In genomic region chr4:1797298-1797860, GRCh38 we compare ENCODE assay signal across 30 cellular contexts. TPM values are rescaled to one million over a fixed set of nuclear protein-coding genes. Genes with fewer than 3 reads are reported as not detected.
DNase-seq lines count a peak whose midpoint lies in the region; ATAC-seq, FAIRE-seq and TF ChIP-seq lines count a peak whose summit lies in the region.
"Had no signal": no experiment of that assay in that cellular context is flagged by ENCODE, and none has a peak within 500 bp of the region (broad histone marks: within the 10 kb centered on the region; RNA-seq: fewer than 3 reads in every experiment).

No MANE protein-coding gene starts in this region.

- H3F3A ChIP-seq in MM.1S (ENCODE audit: insufficient read depth, low read length): no peaks in the 10 kb centered on the region

- no peaks in the 10 kb centered on the region for H3K9me3 ChIP-seq in K562 (replicated peaks; ENCODE audit: control insufficient read depth, insufficient read depth, low read depth, low read length)
- no peaks in the 10 kb centered on the region for H3K9me3 ChIP-seq in kidney (ENCODE audit: control insufficient read depth in 1 of 2, low read length in 2 of 2)
- no peaks in the 10 kb centered on the region for H3K9me3 ChIP-seq in MM.1S (replicated peaks; ENCODE audit: insufficient read depth, low read length)
- H3K9me3 ChIP-seq: BE2C had no signal

- peak overlapping the region; percentile 92 for H3K27ac ChIP-seq in 22Rv1
- H3K27ac ChIP-seq in K562 (ENCODE audit: extremely low read depth, low read depth, low read length): no peak overlapping the region
- H3K27ac ChIP-seq in kidney (ENCODE audit: low read depth in 2 of 2, low read length in 2 of 2): peak overlapping the region; percentile 25 to 53
- no peak overlapping the region for H3K27ac ChIP-seq in MM.1S (ENCODE audit: low read length)

- in situ Hi-C loops in K562 (cut with MboI): no loop called here

- CTCF ChIA-PET in K562 (lab: Yijun Ruan, JAX; ENCODE audit: low intra/inter-chr PET ratio): no interaction called here

- FAIRE-seq in K562 (lab: Jason Lieb, UNC): no peak
- FAIRE-seq in kidney (lab: Jason Lieb, UNC): no peak
- FAIRE-seq: GM12891, GM19239, H54, HTR-8/SVneo had no signal

- intact Hi-C loops in K562 (cut with micrococcal nuclease): no loop called here
- intact Hi-C loops in kidney (cut with DNase I): no loop called here

- H3K4me1 ChIP-seq in K562 (replicated peaks in 1 of 2; ENCODE audit: control insufficient read depth in 2 of 2, insufficient read depth in 2 of 2, low read length in 2 of 2): peaks cover 3 to 84% of the 10 kb centered on the region in 2 experiments; a peak in 3 of 5 replicates
- peaks cover 0 to 18% of the 10 kb centered on the region in 2 donors for H3K4me1 ChIP-seq in kidney (ENCODE audit: control insufficient read depth in 1 of 2, insufficient read depth in 1 of 2, low read depth in 1 of 2, low read length in 2 of 2)
- H3K4me1 ChIP-seq in MM.1S (ENCODE audit: low read length): no peaks in the 10 kb centered on the region
- H3K4me1 ChIP-seq: BE2C had no signal

- no peaks in the 10 kb centered on the region for H3K27me3 ChIP-seq in K562 (ENCODE audit: control insufficient read depth in 2 of 2, insufficient read depth in 2 of 2, low read length in 2 of 2)
- H3K27me3 ChIP-seq in MM.1S (replicated peaks; ENCODE audit: insufficient read depth, low read length): peaks cover 71% of the 10 kb centered on the region

- 83% methylated on average over 13 of the region's 16 CpGs for WGBS in K562 (ENCODE audit: insufficient coverage, low coverage, missing lambda C conversion rate)

- peaks cover 48% of the 10 kb centered on the region for H3K79me2 ChIP-seq in K562 (ENCODE audit: control insufficient read depth, insufficient read depth, low read length)
- no peaks in the 10 kb centered on the region for H3K79me2 ChIP-seq in MM.1S (ENCODE audit: low read length)

- DNase-seq in K562 (ENCODE audit: extremely low read depth in 1 of 4, low spot score in 3 of 4) (no peak), kidney (no peak), medulla oblongata (ENCODE audit: extremely low spot score) (peak; percentile 33), kidney glomerular epithelial cell (lab: John Stamatoyannopoulos, UW) (no peak), MM.1S (no peak)
- DNase-seq in stimulated activated naive CD4-positive, alpha-beta T cell treated with Interleukin-2 at 50 U/mL for 16 hours (lab: John Stamatoyannopoulos, UW): no peak
- DNase-seq: 8988T; ACHN; BE2C; CD8-positive, alpha-beta memory T cell; DMS 273 treated with DMSO at 0.1 percent for 48 hours; DMS79; GF-D8; KG1; NCI-H1048; NCI-H1417; NCI-H1694; NCI-H2029 treated with DMSO at 0.1 percent for 48 hours; NCI-H446 treated with DMSO at 0.1 percent for 48 hours; NCI-H526; NCI-H82; SHP77 treated with DMSO at 0.1 percent for 48 hours had no signal

- ATAC-seq in K562: no peak
- no peak for ATAC-seq in HG02970 (IDR thresholded peaks at IDR 0.05; ENCODE audit: low FRiP score, unreplicated experiment)
- ATAC-seq: Panc1 had no signal

- TF ChIP-seq RAD21 in K562 (CRISPR knock-in tag; conservative IDR thresholded peaks at IDR 0.05 in 1 of 2, IDR thresholded peaks at IDR 0.05 in 1 of 2): no peak

- POLR2A ChIA-PET in K562 (lab: Yijun Ruan, JAX): interaction anchor here (0.6 to 1.4 kb wide), 2 partner anchors 8 to 49 kb away, joined by 3 to 4 read pairs; no protein-coding TSS in a partner anchor

- no TSS peak for BruUV-seq in K562 (replicated peaks; lab: Mats Ljungman, UMichigan)

- peaks cover 49% of the 10 kb centered on the region; the same call in 2 of the 3 replicates for H3K36me3 ChIP-seq in K562 (ENCODE audit: control insufficient read depth, insufficient read depth, low read length)
- H3K36me3 ChIP-seq in kidney (ENCODE audit: control insufficient read depth in 1 of 2, insufficient read depth in 2 of 2, low read length in 2 of 2): peaks cover 0 to 2% of the 10 kb centered on the region in 2 donors
- no peaks in the 10 kb centered on the region for H3K36me3 ChIP-seq in MM.1S (replicated peaks; ENCODE audit: insufficient read depth, low read length)
- H3K36me3 ChIP-seq: BE2C had no signal

- H4K20me1 ChIP-seq in K562 (replicated peaks; ENCODE audit: control insufficient read depth, insufficient read depth, low read length) (peaks cover 20% of the 10 kb centered on the region), MM.1S (ENCODE audit: insufficient read depth, low read length) (no peaks in the 10 kb centered on the region)

- peaks cover 7% of the 10 kb centered on the region for H3K9me1 ChIP-seq in K562 (ENCODE audit: control insufficient read depth, insufficient read depth, low read length)

- TF ChIP-seq POLR2A in K562 (conservative IDR thresholded peaks at IDR 0.05): no peak

- no peak for TF ChIP-seq CTCF in 22Rv1 (IDR thresholded peaks at IDR 0.05)
- TF ChIP-seq CTCF in K562 (IDR thresholded peaks at IDR 0.05 in 2 of 3, conservative IDR thresholded peaks at IDR 0.05 in 1 of 3; ENCODE audit: insufficient read depth in 2 of 3, low read depth in 1 of 3, low read length in 3 of 3): no peak
- no peak for TF ChIP-seq CTCF in kidney (IDR thresholded peaks at IDR 0.05; ENCODE audit: borderline replicate concordance, extremely low read depth, insufficient read depth)
- TF ChIP-seq CTCF in MM.1S (IDR thresholded peaks at IDR 0.05; ENCODE audit: low read length): no peak

- no peak for TF ChIP-seq EP300 in K562 (IDR thresholded peaks at IDR 0.05; ENCODE audit: low read length)

- peak overlapping the region in 1 of 2 experiments; percentile 64; a peak in 1 of 4 replicates for H3K9ac ChIP-seq in K562 (ENCODE audit: insufficient read depth in 1 of 2, low read depth in 2 of 2, low read length in 2 of 2)
- H3K9ac ChIP-seq in kidney (ENCODE audit: low read length in 2 of 2): peak overlapping the region in 1 of 2 donors; percentile 19
- no peak overlapping the region for H3K9ac ChIP-seq in MM.1S (ENCODE audit: low read length)

- H3K9me2 ChIP-seq in MM.1S (replicated peaks; ENCODE audit: insufficient read depth, low read length): no peaks in the 10 kb centered on the region

- no peak overlapping the region for H3K4me3 ChIP-seq in K562
- peak overlapping the region in 1 of 2 donors; percentile 58 for H3K4me3 ChIP-seq in kidney (ENCODE audit: low read length in 2 of 2)
- H3K4me3 ChIP-seq in MM.1S (ENCODE audit: low read length): no peak overlapping the region

- H3K4me2 ChIP-seq in K562 (ENCODE audit: insufficient read depth, low read length): no peak overlapping the region
- H3K4me2 ChIP-seq in MM.1S (ENCODE audit: low read depth, low read length): no peak overlapping the region

- H2AFZ ChIP-seq in K562 (ENCODE audit: low read depth, low read length) (no peak overlapping the region), MM.1S (ENCODE audit: low read length) (no peak overlapping the region)

TF ChIP-seq in K562, 482 proteins besides CTCF, POLR2A, EP300 and RAD21 (continues in another document):
- TF ChIP-seq HDGF (IDR thresholded peaks at IDR 0.05) (no peak), ZNF444 (CRISPR knock-in tag; IDR thresholded peaks at IDR 0.05) (no peak), ARHGAP35 (IDR thresholded peaks at IDR 0.05; ENCODE audit: partially characterized antibody) (no peak)

RNA-seq across cellular contexts. Expression of gene FGFR3, which starts 4.3 kb away (rescaled TPM):
- 54.4 and 166 TPM in 2 replicates for total RNA-seq in K562 (2011; cell fraction: chromatin; rRNA removed; ENCODE audit: low replicate concordance)
- 200 and 208 TPM in 2 replicates for total RNA-seq in K562 (2011; cell fraction: nucleolus; rRNA removed)
- 76.8 and 80.7 TPM in 2 replicates for total RNA-seq in K562 (2011; cell fraction: nucleoplasm; rRNA removed)
- total RNA-seq in K562 (2014; rRNA removed): 39.9 and 43.8 TPM in 2 replicates
- 6.3 and 6.5 TPM in 2 replicates for total RNA-seq in K562 (2014; rRNA removed; fragmentation: Illumina TruSeq; extraction: Trizol)
- 12.7 and 14.1 TPM in 2 replicates for total RNA-seq in K562 (2015; rRNA removed; fragmentation: Illumina TruSeq; extraction: Trizol)
- 47.8 and 60.4 TPM in 2 replicates for total RNA-seq in K562 (2021)
- polyA plus RNA-seq in K562 (2011; rRNA removed): 20.4 and 21.7 TPM in 2 replicates
- polyA plus RNA-seq in K562 (2011; cell fraction: cytosol; rRNA removed): 18.7 and 54.2 TPM in 2 replicates
- 176 and 334 TPM in 2 replicates for polyA plus RNA-seq in K562 (2011; cell fraction: nucleus; rRNA removed)
- 15.0 and 22.4 TPM in 2 replicates for polyA plus RNA-seq in K562 (2012)
- 8.4 and 22.9 TPM in 2 replicates for polyA plus RNA-seq in K562 (2014; fragmentation: Illumina TruSeq; extraction: Trizol)
- 1 to 10 TPM; 1.2 to 1.7 TPM for polyA plus RNA-seq in K562 (2014; fragmentation: Nextera tagmentation; extraction: Ambion mirVana)
- 48.9 and 51.5 TPM in 2 replicates for polyA plus RNA-seq in K562 (2014; rRNA removed)
- polyA minus RNA-seq in K562 (2011; rRNA and poly(A)+ RNA removed): 3.9 and 9.3 TPM in 2 replicates
- polyA minus RNA-seq in K562 (2011; cell fraction: cytosol; rRNA and poly(A)+ RNA removed): 30.2 and 37.6 TPM in 2 replicates
- 59.1 and 74.0 TPM in 2 replicates for polyA minus RNA-seq in K562 (2011; cell fraction: nucleus; rRNA and poly(A)+ RNA removed)
- total RNA-seq in kidney: 25.5 TPM
- polyA plus RNA-seq in kidney (ENCODE audit: insufficient read depth, low read depth, low replicate concordance): 28.5 TPM
- polyA plus RNA-seq: CD14-positive monocyte; CD8-positive, alpha-beta memory T cell had no signal

RNA-seq across cellular contexts. Expression of gene LETM1, which starts 58.6 kb away (rescaled TPM):
- total RNA-seq in K562 (2011; cell fraction: chromatin; rRNA removed; ENCODE audit: low replicate concordance): 127 and 320 TPM in 2 replicates
- total RNA-seq in K562 (2011; cell fraction: nucleolus; rRNA removed): 226 and 230 TPM in 2 replicates
- 127 and 144 TPM in 2 replicates for total RNA-seq in K562 (2011; cell fraction: nucleoplasm; rRNA removed)
- total RNA-seq in K562 (2014; rRNA removed) (99.1 and 118 TPM in 2 replicates), K562 (2014; rRNA removed; fragmentation: Illumina TruSeq; extraction: Trizol) (26.9 and 33.1 TPM in 2 replicates), K562 (2015; rRNA removed; fragmentation: Illumina TruSeq; extraction: Trizol) (48.3 and 49.6 TPM in 2 replicates), K562 (2021) (105 and 109 TPM in 2 replicates), kidney (46.4 TPM)
- polyA plus RNA-seq in K562 (2011; rRNA removed) (28.3 and 38.6 TPM in 2 replicates), K562 (2014; fragmentation: Illumina TruSeq; extraction: Trizol) (35.0 and 44.2 TPM in 2 replicates), K562 (2014; fragmentation: Nextera tagmentation; extraction: Ambion mirVana) (1 to 10 TPM; 3.9 to 5.6 TPM), K562 (2014; rRNA removed) (67.7 and 72.0 TPM in 2 replicates), kidney (ENCODE audit: insufficient read depth, low read depth, low replicate concordance) (20.0 TPM)
- polyA plus RNA-seq in K562 (2011; cell fraction: cytosol; rRNA removed): 25.3 and 48.8 TPM in 2 replicates
- polyA plus RNA-seq in K562 (2011; cell fraction: nucleus; rRNA removed): 122 and 226 TPM in 2 replicates
- 34.0 and 53.2 TPM in 2 replicates for polyA plus RNA-seq in K562 (2012)
- 43.8 and 47.1 TPM in 2 replicates for polyA minus RNA-seq in K562 (2011; rRNA and poly(A)+ RNA removed)
- polyA minus RNA-seq in K562 (2011; cell fraction: cytosol; rRNA and poly(A)+ RNA removed): 67.2 and 76.8 TPM in 2 replicates
- polyA minus RNA-seq in K562 (2011; cell fraction: nucleus; rRNA and poly(A)+ RNA removed): 76.1 and 82.1 TPM in 2 replicates

Comparison
In these comparisons a context has a peak if more than half of its experiments do, and no peak if none do; other contexts are left out.
1. H3K27ac ChIP-seq: peak in 22Rv1 (single experiment) and kidney (2 of 2); none in K562 (single experiment) and MM.1S (single experiment).